23 cellular contexts compared by ENCODE assay signal in the genomic region with DNA sequence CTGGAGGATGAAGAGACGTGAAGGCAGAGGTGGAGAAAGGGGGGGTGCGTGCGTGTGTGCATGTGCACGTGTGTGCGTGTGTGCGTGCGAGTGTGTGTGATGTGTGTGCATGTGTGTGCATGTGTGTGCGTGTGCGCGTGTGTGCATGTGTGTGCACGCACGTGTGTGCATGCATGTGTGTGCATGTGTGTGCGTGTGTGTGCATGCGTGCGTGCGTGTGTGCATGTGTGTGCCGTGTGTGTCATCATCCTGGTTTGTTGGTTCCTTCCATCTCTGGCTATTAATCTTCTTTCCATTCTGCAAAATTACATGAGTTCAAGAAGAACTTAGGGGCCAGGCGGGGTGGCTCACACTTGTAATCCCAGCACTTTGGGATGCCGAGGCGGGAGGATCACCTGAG.
"Had no signal": no experiment of that assay in that cellular context is flagged by ENCODE, and none has a peak within 500 bp of the region (broad histone marks: within the 10 kb centered on the region; RNA-seq: fewer than 3 reads in every experiment).

No MANE protein-coding gene starts in this region.

- ATAC-seq: body of pancreas; effector memory CD8-positive, alpha-beta T cell; gastrocnemius medialis; left colon; natural killer cell; stimulated activated naive CD8-positive, alpha-beta T cell treated with anti-CD3 and anti-CD28 coated beads, Interleukin-15, Interleukin-2, amounts not matched to agents 100 U/mL and 50 U/mL, for 24 hours had no signal

- H3K9ac ChIP-seq: neural progenitor cell had no signal

- H3K27ac ChIP-seq: body of pancreas, cardiac muscle cell, gastrocnemius medialis, neural progenitor cell, testis, vagina had no signal

- H3K4me3 ChIP-seq: body of pancreas, cardiac muscle cell, gastrocnemius medialis, neural progenitor cell, testis, vagina had no signal

- DNase-seq: activated CD4-positive, alpha-beta T cell treated with anti-CD3 and anti-CD28 coated beads for 48 hours; activated CD4-positive, alpha-beta T cell treated with anti-CD3 and anti-CD28 coated beads, Interleukin-2, amount 50 U/mL, for 48 hours; activated CD8-positive, alpha-beta memory T cell treated with anti-CD3 and anti-CD28 coated beads for 24 hours; activated effector memory CD4-positive, alpha-beta T cell treated with Interleukin-2 at 50 U/mL for 16 hours; activated naive CD4-positive, alpha-beta T cell treated with Interleukin-2 at 50 U/mL for 16 hours; body of pancreas; cortex of kidney; effector memory CD8-positive, alpha-beta T cell; erythroblast; gastrocnemius medialis; glutamatergic neuron; islet precursor cell; left colon; mesendoderm; natural killer cell; right cardiac atrium; stimulated activated CD4-positive, alpha-beta T cell treated with anti-CD3 and anti-CD28 coated beads, Interleukin-2, amount 100 ng/mL, for 48 hours; stimulated activated naive CD8-positive, alpha-beta T cell treated with anti-CD3 and anti-CD28 coated beads, Interleukin-15, Interleukin-2, amounts not matched to agents 100 U/mL and 50 U/mL, for 24 hours; T-helper 1 cell; testis had no signal

- H3K27me3 ChIP-seq: body of pancreas, cardiac muscle cell, neural progenitor cell, testis, vagina had no signal

- H3K4me1 ChIP-seq: body of pancreas, gastrocnemius medialis, testis, vagina had no signal

- H3K36me3 ChIP-seq: cardiac muscle cell, gastrocnemius medialis, neural progenitor cell, vagina had no signal

- H2AFZ ChIP-seq: neural progenitor cell had no signal

- H3K4me2 ChIP-seq: neural progenitor cell had no signal

- H3K9me3 ChIP-seq: body of pancreas, gastrocnemius medialis, testis, vagina had no signal
